Comparison of ENCODE assay signal across 8 cellular contexts in genomic region chr2:134258684-134259408, GRCh38. TPM values are rescaled to one million over a fixed set of nuclear protein-coding genes. Genes with fewer than 3 reads are reported as not detected.
DNase-seq lines count a peak whose midpoint lies in the region; ATAC-seq and TF ChIP-seq lines count a peak whose summit lies in the region.

No MANE protein-coding gene starts in this region.

- peak; percentile 43 to 69 (median 55) for DNase-seq in CD4-positive, alpha-beta T cell
- peak; percentile 12 for DNase-seq in activated CD8-positive, alpha-beta memory T cell treated with anti-CD3 and anti-CD28 coated beads, Interleukin-2, amount 50 U/mL, for 1 hour (ENCODE audit: extremely low read depth)
- DNase-seq in memory B cell (ENCODE audit: low spot score in 2 of 2) (no peak), ACHN (no peak), NCI-H2107 treated with DMSO at 0.1 percent for 48 hours (lab: John Stamatoyannopoulos, UW; ENCODE audit: unreplicated experiment) (no peak), NCI-H1436 treated with DMSO at 0.1 percent for 48 hours (lab: John Stamatoyannopoulos, UW) (no peak)

- H3K27ac ChIP-seq in CD4-positive, alpha-beta T cell (ENCODE audit: low read depth, low read length): peak overlapping the region; percentile 44

- POLR2A ChIA-PET in CD4-positive, alpha-beta T cell (lab: Charles Lee): interaction anchor here (0.7 kb wide), 1 partner anchor 501 kb away, joined by 3 read pairs; no protein-coding TSS in a partner anchor

- peak overlapping the region; percentile 77 for H3K4me3 Mint-ChIP-seq in CD4-positive, alpha-beta T cell
- peak overlapping the region; percentile 75 for H3K4me3 Mint-ChIP-seq in memory B cell

- intact Hi-C loops in CD4-positive, alpha-beta T cell (cut with DNase I, micrococcal nuclease): loop anchor here (1.0 to 5.0 kb wide), 3 partner anchors 14 to 33 kb away; no protein-coding TSS in a partner anchor

- CTCF ChIA-PET in CD4-positive, alpha-beta T cell (lab: Charles Lee): no interaction called here

- TF ChIP-seq CTCF in CD4-positive, alpha-beta T cell (IDR thresholded peaks at IDR 0.05): no peak

- no peaks in the 10 kb centered on the region for H3K27me3 Mint-ChIP-seq in CD4-positive, alpha-beta T cell
- no peaks in the 10 kb centered on the region for H3K27me3 Mint-ChIP-seq in memory B cell

- no peaks in the 10 kb centered on the region for H3K9me3 Mint-ChIP-seq in CD4-positive, alpha-beta T cell
- no peaks in the 10 kb centered on the region for H3K9me3 Mint-ChIP-seq in memory B cell

- peak; percentile 90 for ATAC-seq in CD4-positive, alpha-beta T cell (ENCODE audit: poor library complexity)
- ATAC-seq in HG03060 (IDR thresholded peaks at IDR 0.05; ENCODE audit: low read depth, unreplicated experiment): peak; percentile 40
- peak; percentile 22 for ATAC-seq in memory B cell (ENCODE audit: low read depth)
- ATAC-seq in HG02973 (IDR thresholded peaks at IDR 0.05; ENCODE audit: unreplicated experiment): no peak

- in situ Hi-C loops in ACHN (cut with HindIII; ENCODE audit: low pct_ligation_motif_present, low pct_unique_long_range_greater_than_20kb, low sequenced_read_pairs): no loop called here

- no peaks in the 10 kb centered on the region for H3K27me3 ChIP-seq in CD4-positive, alpha-beta T cell (ENCODE audit: control insufficient read depth, insufficient read depth, low read length)

- peaks cover 23% of the 10 kb centered on the region for H3K36me3 Mint-ChIP-seq in CD4-positive, alpha-beta T cell (ENCODE audit: low read depth)
- peaks cover 16% of the 10 kb centered on the region for H3K36me3 Mint-ChIP-seq in memory B cell

- no peaks in the 10 kb centered on the region for H3K9me3 ChIP-seq in CD4-positive, alpha-beta T cell (ENCODE audit: control insufficient read depth, low read length)

- H3K27ac Mint-ChIP-seq in CD4-positive, alpha-beta T cell: peak overlapping the region; percentile 91
- H3K27ac Mint-ChIP-seq in memory B cell: peak overlapping the region; percentile 97

- H3K4me1 Mint-ChIP-seq in CD4-positive, alpha-beta T cell (ENCODE audit: low read depth): peaks cover 95% of the 10 kb centered on the region
- peaks cover 70% of the 10 kb centered on the region for H3K4me1 Mint-ChIP-seq in memory B cell

RNA-seq across cellular contexts. Expression of gene MGAT5, which starts 5.0 kb away (rescaled TPM):
- 10 to 100 TPM; 77.5 to 77.8 TPM for total RNA-seq in CD4-positive, alpha-beta T cell

Comparison
In these comparisons a context has a peak if more than half of its experiments do, and no peak if none do; other contexts are left out.
1. DNase-seq: peak in CD4-positive, alpha-beta T cell (10 of 10) and activated CD8-positive, alpha-beta memory T cell treated with anti-CD3 and anti-CD28 coated beads, Interleukin-2, amount 50 U/mL, for 1 hour (single experiment); none in memory B cell (0 of 2), ACHN (single experiment), NCI-H2107 treated with DMSO at 0.1 percent for 48 hours (single experiment) and NCI-H1436 treated with DMSO at 0.1 percent for 48 hours (single experiment).